ENCODE assay signal across 13 cellular contexts in genomic region chr2:8656811-8657210, GRCh38.
"Had no signal": no experiment of that assay in that cellular context is flagged by ENCODE, and none has a peak within 500 bp of the region (broad histone marks: within the 10 kb centered on the region; RNA-seq: fewer than 3 reads in every experiment).

No MANE protein-coding gene starts in this region.

- H3K36me3 Mint-ChIP-seq: activated naive CD8-positive, alpha-beta T cell treated with anti-CD3 and anti-CD28 coated beads for 36 hours; T-cell had no signal

- H3K4me3 ChIP-seq: body of pancreas, dorsolateral prefrontal cortex, psoas muscle, skin epidermis, suprapubic skin had no signal

- H3K4me1 ChIP-seq: body of pancreas, suprapubic skin had no signal

- H3K27me3 ChIP-seq: body of pancreas, suprapubic skin had no signal

- H3K36me3 ChIP-seq: suprapubic skin had no signal

- H3K9me3 ChIP-seq: body of pancreas, psoas muscle, suprapubic skin had no signal

- H3K27ac Mint-ChIP-seq: activated naive CD8-positive, alpha-beta T cell treated with anti-CD3 and anti-CD28 coated beads for 36 hours; activated T-cell treated with anti-CD3 and anti-CD28 coated beads, Interleukin-2, amount 50 U/mL, for 72 hours; T-cell had no signal

- H3K9me3 Mint-ChIP-seq: activated naive CD8-positive, alpha-beta T cell treated with anti-CD3 and anti-CD28 coated beads for 36 hours; activated T-cell treated with anti-CD3 and anti-CD28 coated beads, Interleukin-2, amount 50 U/mL, for 72 hours; T-cell had no signal

- ATAC-seq: body of pancreas, psoas muscle, right cardiac atrium had no signal

- DNase-seq: activated CD4-positive, alpha-beta T cell treated with anti-CD3 and anti-CD28 coated beads, Interleukin-2, amount 50 U/mL, for 4 hours; activated naive CD4-positive, alpha-beta T cell; body of pancreas; caudate nucleus; mammary epithelial cell; psoas muscle; right cardiac atrium; T-cell had no signal

- H3K4me3 Mint-ChIP-seq: activated naive CD8-positive, alpha-beta T cell treated with anti-CD3 and anti-CD28 coated beads for 36 hours; T-cell had no signal
